In genomic region chrX:78092296-78092695, GRCh38 we compare ENCODE assay signal across 8 cellular contexts. TPM values are rescaled to one million over a fixed set of nuclear protein-coding genes. Genes with fewer than 3 reads are reported as not detected.
DNase-seq lines count a peak whose midpoint lies in the region; ATAC-seq and TF ChIP-seq lines count a peak whose summit lies in the region.

No MANE protein-coding gene starts in this region.

- H3K4me1 ChIP-seq in RWPE2 (ENCODE audit: insufficient read depth, poor library complexity, severe bottlenecking): no peaks in the 10 kb centered on the region
- no peaks in the 10 kb centered on the region for H3K4me1 ChIP-seq in effector memory CD4-positive, alpha-beta T cell (ENCODE audit: control insufficient read depth, insufficient read depth, low read length, poor library complexity, severe bottlenecking)

- H3K36me3 ChIP-seq in RWPE2 (ENCODE audit: low read depth): no peaks in the 10 kb centered on the region
- H3K36me3 ChIP-seq in effector memory CD4-positive, alpha-beta T cell (ENCODE audit: control insufficient read depth, insufficient read depth, low read length): no peaks in the 10 kb centered on the region

- no peaks in the 10 kb centered on the region for H3K27me3 ChIP-seq in RWPE2 (ENCODE audit: insufficient read depth, poor library complexity, severe bottlenecking)
- H3K27me3 ChIP-seq in effector memory CD4-positive, alpha-beta T cell (replicated peaks; ENCODE audit: control insufficient read depth, insufficient read depth, low read length, poor library complexity, severe bottlenecking): no peaks in the 10 kb centered on the region

- H3K27ac ChIP-seq in RWPE2 (ENCODE audit: poor library complexity, severe bottlenecking): no peak overlapping the region
- H3K27ac ChIP-seq in effector memory CD4-positive, alpha-beta T cell (ENCODE audit: insufficient read depth, low read length, poor library complexity, severe bottlenecking): no peak overlapping the region

- TF ChIP-seq CTCF in RWPE2 (IDR thresholded peaks at IDR 0.05; ENCODE audit: poor library complexity, severe bottlenecking): peak; percentile 45

- DNase-seq in A172 (ENCODE audit: low spot score): peak; percentile 59
- DNase-seq in RWPE2 (ENCODE audit: low spot score): peak; percentile 34
- peak; percentile 68 for DNase-seq in foreskin melanocyte
- no peak for DNase-seq in effector memory CD4-positive, alpha-beta T cell
- no peak for DNase-seq in NCI-H2029 treated with DMSO at 0.1 percent for 48 hours (lab: John Stamatoyannopoulos, UW)
- DNase-seq in stimulated activated CD8-positive, alpha-beta memory T cell treated with anti-CD3 and anti-CD28 coated beads, Interleukin-4, amount 100 ng/mL, for 48 hours: no peak

- no peaks in the 10 kb centered on the region for H3K9me3 ChIP-seq in RWPE2 (ENCODE audit: severe bottlenecking)
- no peaks in the 10 kb centered on the region for H3K9me3 ChIP-seq in effector memory CD4-positive, alpha-beta T cell (ENCODE audit: control insufficient read depth, low read length)

- peak; percentile 57 for ATAC-seq in GM18499 (IDR thresholded peaks at IDR 0.05; ENCODE audit: insufficient read depth, unreplicated experiment)
- ATAC-seq in HG02870 (IDR thresholded peaks at IDR 0.05; ENCODE audit: unreplicated experiment): peak; percentile 93
- ATAC-seq in RWPE2 (ENCODE audit: low read depth): peak; percentile 92

- no peak overlapping the region for H3K4me3 ChIP-seq in RWPE2 (ENCODE audit: severe bottlenecking)
- H3K4me3 ChIP-seq in effector memory CD4-positive, alpha-beta T cell (ENCODE audit: insufficient read depth, low read depth, low read length, poor library complexity, severe bottlenecking): no peak overlapping the region

RNA-seq across cellular contexts. Expression of gene PGK1, which starts 11.8 kb away (rescaled TPM):
- 432 and 490 TPM in 2 replicates for total RNA-seq in A172 (2014; rRNA removed; shearing (Covaris generic))

RNA-seq across cellular contexts. Expression of gene TAF9B, which starts 47.2 kb away (rescaled TPM):
- 55.8 and 62.1 TPM in 2 replicates for total RNA-seq in A172 (2014; rRNA removed; shearing (Covaris generic))

Comparison
In these comparisons a context has a peak if more than half of its experiments do, and no peak if none do; other contexts are left out.
1. DNase-seq: peak in A172 (single experiment), RWPE2 (single experiment) and foreskin melanocyte (single experiment); none in effector memory CD4-positive, alpha-beta T cell (0 of 3), NCI-H2029 treated with DMSO at 0.1 percent for 48 hours (single experiment) and stimulated activated CD8-positive, alpha-beta memory T cell treated with anti-CD3 and anti-CD28 coated beads, Interleukin-4, amount 100 ng/mL, for 48 hours (single experiment).
2. Peak in every context shown above with its lines, with median percentiles within 50 percentile points of each other: ATAC-seq.